10 cellular contexts compared by ENCODE assay signal in genomic region chr5:173629628-173630027, GRCh38. TPM values are rescaled to one million over a fixed set of nuclear protein-coding genes. Genes with fewer than 3 reads are reported as not detected.
DNase-seq lines count a peak whose midpoint lies in the region; ATAC-seq and TF ChIP-seq lines count a peak whose summit lies in the region.
"Had no signal": no experiment of that assay in that cellular context is flagged by ENCODE, and none has a peak within 500 bp of the region (broad histone marks: within the 10 kb centered on the region; RNA-seq: fewer than 3 reads in every experiment).

No MANE protein-coding gene starts in this region.

- H3K4ac ChIP-seq in neuronal stem cell (ENCODE audit: low read length): no peak overlapping the region

- TF ChIP-seq POLR2A in gastrocnemius medialis (IDR thresholded peaks at IDR 0.05): no peak

- H4K8ac ChIP-seq in neuronal stem cell (ENCODE audit: low read depth, low read length): no peak overlapping the region

- H3K4me3 ChIP-seq in HFF-Myc (replicated peaks; ENCODE audit: low read depth, low read length) (no peak overlapping the region), brain microvascular endothelial cell (ENCODE audit: low read depth, low read length) (no peak overlapping the region), neuronal stem cell (ENCODE audit: low read length in 2 of 2) (no peak overlapping the region), gastrocnemius medialis (no peak overlapping the region)

- no peak overlapping the region for H3K4me2 ChIP-seq in neuronal stem cell (ENCODE audit: insufficient read depth, low read length, poor library complexity, severe bottlenecking)

- no peaks in the 10 kb centered on the region for H3K9me3 ChIP-seq in neuronal stem cell (replicated peaks in 1 of 2; ENCODE audit: control insufficient read depth in 2 of 2, insufficient read depth in 1 of 2, low read depth in 1 of 2, low read length in 2 of 2)
- no peaks in the 10 kb centered on the region for H3K9me3 ChIP-seq in gastrocnemius medialis

- in situ Hi-C loops in brain microvascular endothelial cell (cut with HindIII; ENCODE audit: low pct_ligation_motif_present, low sequenced_read_pairs) (loop anchor here (25.0 kb wide), 1 partner anchor 308 kb away; no protein-coding TSS in a partner anchor), gastrocnemius medialis (cut with MboI; ENCODE audit: low sequenced_read_pairs in 4 of 4) (no loop called here)

- TF ChIP-seq CTCF in HFF-Myc (IDR thresholded peaks at IDR 0.05; ENCODE audit: low read depth, low read length, missing control alignments) (peak; percentile 47), brain microvascular endothelial cell (IDR thresholded peaks at IDR 0.05; ENCODE audit: low read depth, low read length, missing control alignments) (peak; percentile 57), gastrocnemius medialis (IDR thresholded peaks at IDR 0.05 in 4 of 5, conservative IDR thresholded peaks at IDR 0.05 in 1 of 5) (peak in 1 of 5 experiments; percentile 10)

- intact Hi-C loops in gastrocnemius medialis (cut with DNase I; ENCODE audit: low total_unique reads): no loop called here

- H2AFZ ChIP-seq in neuronal stem cell (ENCODE audit: low read length): no peak overlapping the region

- no peak overlapping the region for H3K27ac ChIP-seq in brain microvascular endothelial cell
- H3K27ac ChIP-seq in neuronal stem cell (replicated peaks; ENCODE audit: low read length): no peak overlapping the region
- no peak overlapping the region for H3K27ac ChIP-seq in gastrocnemius medialis

- peaks cover 2% of the 10 kb centered on the region for H3K27me3 ChIP-seq in brain microvascular endothelial cell (replicated peaks)
- H3K27me3 ChIP-seq in neuronal stem cell (ENCODE audit: control insufficient read depth in 3 of 3, insufficient read depth in 3 of 3, low read depth in 1 of 3, low read length in 3 of 3): no peaks in the 10 kb centered on the region
- H3K27me3 ChIP-seq in gastrocnemius medialis: no peaks in the 10 kb centered on the region

- H3K9ac ChIP-seq in neuronal stem cell (ENCODE audit: low read depth, low read length, poor library complexity): no peak overlapping the region

- H2BK12ac ChIP-seq in neuronal stem cell (ENCODE audit: low read length): peak overlapping the region; percentile 64

- no peak overlapping the region for H4K91ac ChIP-seq in neuronal stem cell (ENCODE audit: low read depth, low read length, poor library complexity)

- H3K18ac ChIP-seq in neuronal stem cell (ENCODE audit: low read length): peak overlapping the region; percentile 67

- H3K4me1 ChIP-seq in neuronal stem cell (ENCODE audit: control insufficient read depth in 2 of 2, insufficient read depth in 1 of 2, low read depth in 1 of 2, low read length in 2 of 2): peaks cover 12 to 16% of the 10 kb centered on the region in 2 donors
- peaks cover 18 to 20% of the 10 kb centered on the region in 2 donors for H3K4me1 ChIP-seq in gastrocnemius medialis

- no CpG with 5 or more reads among the region's 1 CpG for WGBS in neuronal stem cell (ENCODE audit: extremely low coverage in 2 of 2, insufficient read length in 2 of 2, insufficient replicate concordance in 1 of 2), 2 donors

- DNase-seq in DMS 273 (lab: John Stamatoyannopoulos, UW; ENCODE audit: unreplicated experiment) (peak; percentile 34), DMS 273 treated with DMSO at 0.1 percent for 48 hours (lab: John Stamatoyannopoulos, UW) (no peak), HFF-Myc (ENCODE audit: extremely low read depth, low read depth) (no peak), brain microvascular endothelial cell (no peak), neuronal stem cell (ENCODE audit: low spot score) (no peak), gastrocnemius medialis (no peak), NCI-H526 treated with DMSO at 0.1 percent for 48 hours (lab: John Stamatoyannopoulos, UW) (no peak)
- DNase-seq: retina, Right ventricle myocardium superior had no signal

- no peaks in the 10 kb centered on the region for H3K79me1 ChIP-seq in neuronal stem cell (ENCODE audit: low read depth, low read length)

- H3K14ac ChIP-seq in neuronal stem cell (ENCODE audit: low read length): no peak overlapping the region

- no peak overlapping the region for H2BK5ac ChIP-seq in neuronal stem cell (ENCODE audit: low read length)

- H2BK15ac ChIP-seq in neuronal stem cell (ENCODE audit: low read length): peak overlapping the region; percentile 64

- no peak overlapping the region for H2BK120ac ChIP-seq in neuronal stem cell (ENCODE audit: low read depth, low read length)

- H2AK5ac ChIP-seq in neuronal stem cell (ENCODE audit: low read depth, low read length): peak overlapping the region; percentile 6

- H3K23ac ChIP-seq in neuronal stem cell (ENCODE audit: low read depth, low read length, poor library complexity): no peak overlapping the region

- ATAC-seq in gastrocnemius medialis (no peak), GM19023 (IDR thresholded peaks at IDR 0.05; ENCODE audit: unreplicated experiment) (no peak)

- no peaks in the 10 kb centered on the region for H3K36me3 ChIP-seq in brain microvascular endothelial cell (replicated peaks)
- no peaks in the 10 kb centered on the region for H3K36me3 ChIP-seq in neuronal stem cell (replicated peaks in 1 of 2; ENCODE audit: control insufficient read depth in 2 of 2, insufficient read depth in 2 of 2, low read length in 2 of 2)
- H3K36me3 ChIP-seq in gastrocnemius medialis: no peaks in the 10 kb centered on the region

RNA-seq across cellular contexts. Expression of gene BOD1, which starts 13.2 kb away (rescaled TPM):
- polyA plus RNA-seq in neuronal stem cell (2013, experiment 1 of 2): 171 TPM
- polyA plus RNA-seq in neuronal stem cell (2013, experiment 2 of 2): 171 TPM
- total RNA-seq in gastrocnemius medialis: 100 to 1,000 TPM; 101 to 157 (median 117) TPM
